9 cellular contexts compared by ENCODE assay signal in genomic region chr1:210292276-210292851, GRCh38. TPM values are rescaled to one million over a fixed set of nuclear protein-coding genes. Genes with fewer than 3 reads are reported as not detected.
DNase-seq lines count a peak whose midpoint lies in the region; ATAC-seq, FAIRE-seq and TF ChIP-seq lines count a peak whose summit lies in the region.
"Had no signal": no experiment of that assay in that cellular context is flagged by ENCODE, and none has a peak within 500 bp of the region (broad histone marks: within the 10 kb centered on the region; RNA-seq: fewer than 3 reads in every experiment).

No MANE protein-coding gene starts in this region.

- peak overlapping the region; percentile 24 for H3K9ac ChIP-seq in PC-3 (ENCODE audit: low read length)
- H3K9ac ChIP-seq in astrocyte (ENCODE audit: low read length) = peak overlapping the region; percentile 70
- peak overlapping the region; percentile 38 for H3K9ac ChIP-seq in iPS-15b (ENCODE audit: low read depth, low read length)

- no peaks in the 10 kb centered on the region for H3K79me2 ChIP-seq in PC-3 (ENCODE audit: low read length)
- H3K79me2 ChIP-seq in astrocyte (ENCODE audit: insufficient read depth, low read length) = no peaks in the 10 kb centered on the region

- H3K27me3 ChIP-seq in PC-3 (ENCODE audit: low read length) (no peaks in the 10 kb centered on the region), astrocyte (ENCODE audit: insufficient read depth, low read length) (peaks cover 18% of the 10 kb centered on the region), iPS-15b (ENCODE audit: control insufficient read depth, insufficient read depth, low read length) (peaks cover 48% of the 10 kb centered on the region), spleen (replicated peaks in 1 of 7) (peaks cover 5 to 75% (median 25%) of the 10 kb centered on the region in 7 donors)

- POLR2A ChIA-PET in HEK293 (lab: Yijun Ruan, JAX) = interaction anchor here (0.6 to 2.0 kb wide), 12 partner anchors 9 to 142 kb away, joined by 3 to 12 read pairs (median 4); partner anchors contain the start of gene SERTAD4
- POLR2A ChIA-PET in PC-3 (lab: Charles Lee; ENCODE audit: unreplicated experiment) = no interaction called here

- CTCF ChIA-PET in HEK293 (lab: Yijun Ruan, JAX) = interaction anchor here (0.6 to 4.2 kb wide), 13 partner anchors 18 to 410 kb away, joined by 3 to 19 read pairs (median 5); no protein-coding TSS in a partner anchor
- CTCF ChIA-PET in PC-3 (lab: Charles Lee) = no interaction called here

- H3K27ac Mint-ChIP-seq in astrocyte (ENCODE audit: unreplicated experiment) (peak overlapping the region; percentile 79), CD14-positive monocyte (no peak overlapping the region)

- no peaks in the 10 kb centered on the region for H3F3A ChIP-seq in PC-3 (ENCODE audit: low read length, unreplicated experiment)

- no peak for TF ChIP-seq POLR2A in spleen (IDR thresholded peaks at IDR 0.05)

- H3K27ac ChIP-seq in HEK293 (ENCODE audit: extremely low read depth, low read depth, low read length) (peak overlapping the region; percentile 78; the same call in 1 of the 2 replicates), PC-3 (ENCODE audit: low read length) (no peak overlapping the region), astrocyte (ENCODE audit: low read depth, low read length) (no peak overlapping the region), spleen (no peak overlapping the region)

- H3K9me3 ChIP-seq in HEK293 (ENCODE audit: control insufficient read depth, insufficient read depth, low read depth, low read length) (no peaks in the 10 kb centered on the region), PC-3 (ENCODE audit: low read length) (no peaks in the 10 kb centered on the region), astrocyte (ENCODE audit: insufficient read depth, low read depth, low read length) (no peaks in the 10 kb centered on the region), iPS-15b (ENCODE audit: control insufficient read depth, insufficient read depth, low read length) (no peaks in the 10 kb centered on the region), spleen (no peaks in the 10 kb centered on the region)

- no TSS peak for BruUV-seq in PC-3 (replicated peaks; lab: Mats Ljungman, UMichigan)

- intact Hi-C loops in PC-3 (cut with micrococcal nuclease) (loop anchor here (5.0 kb wide), 1 partner anchor 40 kb away; no protein-coding TSS in a partner anchor), spleen (cut with DNase I; ENCODE audit: low total_unique reads) (no loop called here), CD14-positive monocyte (cut with micrococcal nuclease) (no loop called here)

- H3K36me3 Mint-ChIP-seq in astrocyte (ENCODE audit: low read depth, unreplicated experiment) (no peaks in the 10 kb centered on the region), CD14-positive monocyte (no peaks in the 10 kb centered on the region)

- H3K4me1 Mint-ChIP-seq in astrocyte (ENCODE audit: low read depth, unreplicated experiment) (peaks cover 7% of the 10 kb centered on the region), CD14-positive monocyte (peaks cover 4% of the 10 kb centered on the region)

- H2AFZ ChIP-seq in PC-3 (ENCODE audit: low read length) = peak overlapping the region; percentile 92
- peak overlapping the region; percentile 71 for H2AFZ ChIP-seq in astrocyte (ENCODE audit: low read depth, low read length)

- 0 out of 2 replicates have a peak, but pooled peaks cover 4% of the 10 kb centered on the region for H3K9me2 ChIP-seq in PC-3 (replicated peaks; ENCODE audit: low read length)

- peak overlapping the region; percentile 33 for H3K4me3 ChIP-seq in HEK293 (ENCODE audit: low read depth, low read length)
- peak overlapping the region; percentile 69 for H3K4me3 ChIP-seq in PC-3 (ENCODE audit: low read length)
- H3K4me3 ChIP-seq in astrocyte (ENCODE audit: insufficient read depth, low read depth, low read length) = peak overlapping the region; percentile 40
- H3K4me3 ChIP-seq in iPS-15b (ENCODE audit: low read depth, low read length) = peak overlapping the region; percentile 57
- H3K4me3 ChIP-seq in spleen = peak overlapping the region in 7 of 8 donors; percentile 9 to 61 (median 26)

- no peaks in the 10 kb centered on the region for H3K9me3 Mint-ChIP-seq in astrocyte (ENCODE audit: unreplicated experiment)
- peaks cover 0 to 1% (median 0%) of the 10 kb centered on the region in 7 donors for H3K9me3 Mint-ChIP-seq in CD14-positive monocyte

- DNase-seq in EH (ENCODE audit: low read depth) (peak; percentile 71), PC-3 (peak; percentile 57), astrocyte (ENCODE audit: low read depth) (peak; percentile 19), spleen (peak; percentile 78), MV-4-11 (lab: John Stamatoyannopoulos, UW) (no peak), CD14-positive monocyte (ENCODE audit: low spot score) (no peak)

- peak; percentile 86 for ATAC-seq in PC-3

- no peak for FAIRE-seq in astrocyte (lab: Jason Lieb, UNC)

- peak overlapping the region; percentile 94 for H3K4me2 ChIP-seq in PC-3 (ENCODE audit: low read length)
- peak overlapping the region; percentile 81 for H3K4me2 ChIP-seq in astrocyte (ENCODE audit: low read length)

- TF ChIP-seq CTCF in HEK293 (tag by site-specific recombination; IDR thresholded peaks at IDR 0.05) (peak; percentile 83), PC-3 (conservative IDR thresholded peaks at IDR 0.05; ENCODE audit: low read depth, low read length) (peak; percentile 70), astrocyte (IDR thresholded peaks at IDR 0.05; ENCODE audit: insufficient read depth, low read depth, low read length) (no peak), spleen (IDR thresholded peaks at IDR 0.05 in 8 of 11, conservative IDR thresholded peaks at IDR 0.05 in 3 of 11) (peak in 3 of 11 experiments; percentile 20 to 33 (median 20)), CD14-positive monocyte (IDR thresholded peaks at IDR 0.05) (no peak)

- no peaks in the 10 kb centered on the region for H3K36me3 ChIP-seq in HEK293 (ENCODE audit: control insufficient read depth in 2 of 2, insufficient read depth in 1 of 2, low read length in 2 of 2)
- no peaks in the 10 kb centered on the region for H3K36me3 ChIP-seq in PC-3 (ENCODE audit: low read depth, low read length)
- no peaks in the 10 kb centered on the region for H3K36me3 ChIP-seq in astrocyte (ENCODE audit: insufficient read depth, low read length)
- H3K36me3 ChIP-seq in iPS-15b (ENCODE audit: control insufficient read depth, insufficient read depth, low read length) = no peaks in the 10 kb centered on the region
- H3K36me3 ChIP-seq in spleen = no peaks in the 10 kb centered on the region

- peak overlapping the region; percentile 43 for H3K4me3 Mint-ChIP-seq in astrocyte (ENCODE audit: unreplicated experiment)
- peak overlapping the region in 1 of 2 donors; percentile 72 for H3K4me3 Mint-ChIP-seq in CD14-positive monocyte

- H4K20me1 ChIP-seq in PC-3 (ENCODE audit: low read length) (no peaks in the 10 kb centered on the region), astrocyte (ENCODE audit: insufficient read depth, low read length) (no peaks in the 10 kb centered on the region)

- H3K4me1 ChIP-seq in HEK293 (ENCODE audit: control insufficient read depth, insufficient read depth, low read length) (peaks cover 20% of the 10 kb centered on the region), PC-3 (ENCODE audit: insufficient read depth, low read length) (peaks cover 12% of the 10 kb centered on the region), astrocyte (ENCODE audit: insufficient read depth, low read length) (peaks cover 18% of the 10 kb centered on the region), iPS-15b (ENCODE audit: control insufficient read depth, insufficient read depth, low read length) (peaks cover 6% of the 10 kb centered on the region), spleen (peaks cover 3 to 14% (median 12%) of the 10 kb centered on the region in 6 donors)

- WGBS in spleen, 5 donors = 2 to 4% (median 2%) methylated on average over 34 to 52 of the region's 52 CpGs

- H3K27me3 Mint-ChIP-seq in astrocyte (ENCODE audit: low read depth, unreplicated experiment) = peaks cover 21% of the 10 kb centered on the region
- peaks cover 39 to 52% (median 43%) of the 10 kb centered on the region in 3 donors for H3K27me3 Mint-ChIP-seq in CD14-positive monocyte (ENCODE audit: low read depth in 3 of 3)

TF ChIP-seq in HEK293, 187 proteins besides CTCF, POLR2A, EP300 and RAD21 (continues in another document):
- TF ChIP-seq HOXA7 (CRISPR knock-in tag; IDR thresholded peaks at IDR 0.05; ENCODE audit: borderline replicate concordance) = no peak
- TF ChIP-seq ZFHX2 (tag by site-specific recombination; conservative IDR thresholded peaks at IDR 0.05) = peak; percentile 87
- TF ChIP-seq GFI1B (tag by site-specific recombination; IDR thresholded peaks at IDR 0.05) = no peak
- peak; percentile 66; the same call in 1 of the 2 replicates for TF ChIP-seq IKZF3 (tag by site-specific recombination; IDR thresholded peaks at IDR 0.05)
- TF ChIP-seq OSR2 (tag by site-specific recombination; IDR thresholded peaks at IDR 0.05) = peak; percentile 22; the same call in 1 of the 2 replicates
- peak; percentile 79 for TF ChIP-seq KLF1 (tag by site-specific recombination; IDR thresholded peaks at IDR 0.05)
- TF ChIP-seq ZBTB20 (tag by site-specific recombination; IDR thresholded peaks at IDR 0.05) = peak; percentile 90
- no peak; the same call in 1 of the 2 replicates for TF ChIP-seq ZFP37 (tag by site-specific recombination; IDR thresholded peaks at IDR 0.05)
- no peak for TF ChIP-seq ZNF133 (tag by site-specific recombination; IDR thresholded peaks at IDR 0.05)
- peak; percentile 92; the same call in 1 of the 2 replicates for TF ChIP-seq ZNF561 (tag by site-specific recombination; IDR thresholded peaks at IDR 0.05; ENCODE audit: borderline replicate concordance)
- no peak for TF ChIP-seq RBAK (tag by site-specific recombination; IDR thresholded peaks at IDR 0.05)
- TF ChIP-seq ZNF670 (tag by site-specific recombination; IDR thresholded peaks at IDR 0.05; ENCODE audit: low read depth) = no peak
- peak; percentile 90 for TF ChIP-seq ZNF501 (tag by site-specific recombination; IDR thresholded peaks at IDR 0.05)
- TF ChIP-seq ZSCAN30 (tag by site-specific recombination; IDR thresholded peaks at IDR 0.05) = peak; percentile 57; the same call in 1 of the 2 replicates
- no peak for TF ChIP-seq ZNF48 (tag by site-specific recombination; IDR thresholded peaks at IDR 0.05)

RNA-seq across cellular contexts. Expression of gene HHAT, which starts 36.3 kb away (rescaled TPM):
- 2.4 and 3.4 TPM in 2 replicates for total RNA-seq in PC-3 (2014; rRNA removed)
- total RNA-seq in astrocyte = 11.4 and 12.0 TPM in 2 replicates
- total RNA-seq in spleen = 1 to 10 TPM; 3.2 to 8.8 (median 5.4) TPM
- polyA plus RNA-seq in spleen = 1 to 10 TPM; 1.3 to 1.8 (median 1.7) TPM
- polyA plus RNA-seq in CD14-positive monocyte = 1 to 10 TPM; 1.1 to 1.5 TPM

RNA-seq across cellular contexts. Expression of gene SERTAD4, which starts 59.8 kb away (rescaled TPM):
- total RNA-seq in PC-3 (2014; rRNA removed) (2.6 and 4.5 TPM in 2 replicates), astrocyte (2.9 and 4.6 TPM in 2 replicates), spleen (under 1 TPM in 2 of 7 donors, not detected in 5; 0.06 to 0.07 TPM)
- polyA plus RNA-seq in spleen (under 1 TPM; 0.02 to 0.09 (median 0.06) TPM), CD14-positive monocyte (not detected)
- total RNA-seq: T-helper 1 cell treated with Interleukin-12 subunit alpha and Interleukin-12 subunit beta and Interleukin-4 antibody, amounts not matched to agents 30 ng/mL and 1 ng/mL, for 36 hours had no signal

Comparison
In these comparisons a context has a peak if more than half of its experiments do, and no peak if none do; other contexts are left out.
1. DNase-seq: peak in EH (single experiment), PC-3 (single experiment), astrocyte (single experiment) and spleen (single experiment); none in MV-4-11 (single experiment) and CD14-positive monocyte (single experiment).
2. CTCF ChIP-seq: peak in HEK293 (single experiment) and PC-3 (single experiment); none in astrocyte (single experiment) and CD14-positive monocyte (single experiment).
3. Peak in every context shown above with its lines, with median percentiles within 50 percentile points of each other: H3K4me3 ChIP-seq and H3K9ac ChIP-seq.